ENCODE assay signal across 15 cellular contexts in genomic region chr9:22423566-22423965, GRCh38. TPM values are rescaled to one million over a fixed set of nuclear protein-coding genes. Genes with fewer than 3 reads are reported as not detected.
DNase-seq lines count a peak whose midpoint lies in the region; ATAC-seq and TF ChIP-seq lines count a peak whose summit lies in the region.
"Had no signal": no experiment of that assay in that cellular context is flagged by ENCODE, and none has a peak within 500 bp of the region (broad histone marks: within the 10 kb centered on the region; RNA-seq: fewer than 3 reads in every experiment).

No MANE protein-coding gene starts in this region.

- H3K9me3 ChIP-seq in upper lobe of left lung (no peaks in the 10 kb centered on the region), right atrium auricular region (no peaks in the 10 kb centered on the region)
- H3K9me3 ChIP-seq: HAP-1 had no signal

- TF ChIP-seq CTCF in upper lobe of left lung (IDR thresholded peaks at IDR 0.05): no peak
- TF ChIP-seq CTCF in right atrium auricular region (IDR thresholded peaks at IDR 0.05): no peak

- TF ChIP-seq POLR2A in upper lobe of left lung (IDR thresholded peaks at IDR 0.05): no peak

- H3K4me1 ChIP-seq in upper lobe of left lung (no peaks in the 10 kb centered on the region), right atrium auricular region (no peaks in the 10 kb centered on the region)
- H3K4me1 ChIP-seq: HAP-1 had no signal

- ATAC-seq in upper lobe of left lung (ENCODE audit: low FRiP score in 2 of 2): no peak

- WGBS in upper lobe of left lung, 2 donors: 78 to 86% methylated on average over 1 of the region's 1 CpG

- DNase-seq in Caki2 (ENCODE audit: low read depth) (peak; percentile 35), foreskin melanocyte (peak; percentile 6), kidney tubule cell (ENCODE audit: low spot score) (peak; percentile 75), 8988T (no peak), HK-2 (ENCODE audit: unreplicated experiment) (no peak), upper lobe of left lung (no peak), right atrium auricular region (ENCODE audit: low spot score) (no peak)
- DNase-seq: C1 segment of cervical spinal cord; CD4-positive, alpha-beta memory T cell; COR-L47; DMS153; DND-41; GOT3; HFFc6 had no signal

- no peaks in the 10 kb centered on the region for H3K27me3 ChIP-seq in upper lobe of left lung
- no peaks in the 10 kb centered on the region for H3K27me3 ChIP-seq in right atrium auricular region

- H3K36me3 ChIP-seq in upper lobe of left lung: no peaks in the 10 kb centered on the region
- no peaks in the 10 kb centered on the region for H3K36me3 ChIP-seq in right atrium auricular region
- H3K36me3 ChIP-seq: HAP-1 had no signal

- H3K4me3 ChIP-seq in upper lobe of left lung (no peak overlapping the region), right atrium auricular region (no peak overlapping the region)
- H3K4me3 ChIP-seq: HAP-1 had no signal

- H3K27ac ChIP-seq in upper lobe of left lung (no peak overlapping the region), right atrium auricular region (no peak overlapping the region)

- in situ Hi-C loops in Caki2 (cut with HindIII; ENCODE audit: low pct_unique_long_range_greater_than_20kb, low sequenced_read_pairs): no loop called here

- TF ChIP-seq EP300 in upper lobe of left lung (IDR thresholded peaks at IDR 0.05): no peak

RNA-seq across cellular contexts. Expression of gene DMRTA1, which starts 23.1 kb away (rescaled TPM):
- total RNA-seq in Caki2 (2014; rRNA removed; shearing (Covaris generic); ENCODE audit: low replicate concordance): 6.0 and 7.3 TPM in 2 replicates
- total RNA-seq in upper lobe of left lung (1 to 10 TPM; 1.3 to 5.7 (median 2.2) TPM), right atrium auricular region (under 1 TPM; 0.43 to 0.74 TPM)
- total RNA-seq: CD4-positive, alpha-beta memory T cell; HFFc6 had no signal

Comparison
In these comparisons a context has a peak if more than half of its experiments do, and no peak if none do; other contexts are left out.
1. DNase-seq: peak in Caki2 (single experiment), foreskin melanocyte (single experiment) and kidney tubule cell (single experiment); none in 8988T (single experiment), HK-2 (single experiment), upper lobe of left lung (0 of 2) and right atrium auricular region (single experiment).